37 cellular contexts compared by ENCODE assay signal in the genomic region with DNA sequence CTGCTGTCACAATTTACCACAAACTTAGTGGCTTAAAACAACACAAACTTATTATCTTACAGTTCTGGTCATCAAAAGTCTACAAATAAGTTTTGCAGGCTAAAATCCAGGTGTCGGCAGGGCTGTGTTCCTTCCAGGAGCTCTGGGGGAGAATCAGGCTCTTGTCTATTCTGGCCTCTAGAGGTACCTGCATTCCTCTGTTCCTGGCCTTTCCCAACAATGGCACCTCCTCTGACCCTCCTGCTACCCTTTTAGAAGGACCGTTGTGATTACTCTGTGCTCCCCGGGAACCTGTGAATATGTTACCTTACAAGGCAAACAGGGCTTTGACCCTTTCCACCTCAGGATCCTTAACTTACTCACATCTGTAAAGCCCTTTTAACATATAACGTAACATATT.
"Had no signal": no experiment of that assay in that cellular context is flagged by ENCODE, and none has a peak within 500 bp of the region (broad histone marks: within the 10 kb centered on the region; RNA-seq: fewer than 3 reads in every experiment).

No MANE protein-coding gene starts in this region.

- H3K4me1 Mint-ChIP-seq: activated CD4-positive, alpha-beta memory T cell treated with anti-CD3 and anti-CD28 coated beads, Interleukin-2, amount 10 ng/mL, durations not matched to agents 7 days and 5 days; activated CD4-positive, alpha-beta T cell treated with anti-CD3 and anti-CD28 coated beads for 36 hours; activated CD4-positive, alpha-beta T cell treated with anti-CD3 and anti-CD28 coated beads, Interleukin-2, amount 10 ng/mL, durations not matched to agents 7 days and 5 days; activated CD8-positive, alpha-beta memory T cell treated with anti-CD3 and anti-CD28 coated beads, Interleukin-2, amount 10 ng/mL, durations not matched to agents 7 days and 5 days; activated naive CD4-positive, alpha-beta T cell treated with anti-CD3 and anti-CD28 coated beads, Interleukin-2, amount 10 ng/mL, durations not matched to agents 7 days and 5 days; activated naive CD4-positive, alpha-beta T cell treated with anti-CD3 and anti-CD28 coated beads, Interleukin-2, amount 50 U/mL, for 24 hours; activated naive CD8-positive, alpha-beta T cell treated with anti-CD3 and anti-CD28 coated beads, Interleukin-2, amount 50 U/mL, for 24 hours; central memory CD8-positive, alpha-beta T cell had no signal

- H3K27me3 Mint-ChIP-seq: brain had no signal

- H3K9me3 Mint-ChIP-seq: activated CD4-positive, alpha-beta memory T cell treated with anti-CD3 and anti-CD28 coated beads, Interleukin-2, amount 10 ng/mL, durations not matched to agents 7 days and 5 days; activated CD4-positive, alpha-beta T cell treated with anti-CD3 and anti-CD28 coated beads, Interleukin-2, amount 10 ng/mL, durations not matched to agents 7 days and 5 days; activated naive CD4-positive, alpha-beta T cell treated with anti-CD3 and anti-CD28 coated beads, Interleukin-2, amount 10 ng/mL, durations not matched to agents 7 days and 5 days; activated naive CD4-positive, alpha-beta T cell treated with anti-CD3 and anti-CD28 coated beads, Interleukin-2, amount 50 U/mL, for 24 hours; activated naive CD8-positive, alpha-beta T cell treated with anti-CD3 and anti-CD28 coated beads, Interleukin-2, amount 10 ng/mL, durations not matched to agents 7 days and 5 days; activated naive CD8-positive, alpha-beta T cell treated with anti-CD3 and anti-CD28 coated beads, Interleukin-2, amount 50 U/mL, for 24 hours; activated T-cell treated with anti-CD3 and anti-CD28 coated beads, Interleukin-2, amount 50 U/mL, for 24 hours; activated T-helper 2 cell treated with anti-CD3 and anti-CD28 coated beads, Interferon-gamma antibody, Interleukin-2, Interleukin-4, amounts not matched to agents 10 μg/mL and 5 μg/mL and 100 μg/mL, durations not matched to agents 14 hours and 24 hours and 36 hours; central memory CD8-positive, alpha-beta T cell; T-helper 1 cell treated with Interleukin-12 subunit alpha and Interleukin-12 subunit beta and Interleukin-4 antibody, amounts not matched to agents 30 μg/mL and 1 μg/mL, for 36 hours; T-helper 2 cell treated with Interferon-gamma antibody and Interleukin-4, amounts not matched to agents 5 μg/mL and 100 μg/mL, for 36 hours had no signal

- H3K27ac ChIP-seq: ascending aorta, cardiac muscle cell, VCaP had no signal

- H3K4me3 Mint-ChIP-seq: activated CD4-positive, alpha-beta memory T cell treated with anti-CD3 and anti-CD28 coated beads, Interleukin-2, amount 10 ng/mL, durations not matched to agents 7 days and 5 days; activated CD4-positive, alpha-beta T cell treated with anti-CD3 and anti-CD28 coated beads for 36 hours; activated CD4-positive, alpha-beta T cell treated with anti-CD3 and anti-CD28 coated beads, Interleukin-2, amount 10 ng/mL, durations not matched to agents 7 days and 5 days; activated CD8-positive, alpha-beta memory T cell treated with anti-CD3 and anti-CD28 coated beads, Interleukin-2, amount 10 ng/mL, durations not matched to agents 7 days and 5 days; activated CD8-positive, alpha-beta T cell treated with anti-CD3 and anti-CD28 coated beads, Interleukin-2, amount 10 ng/mL, durations not matched to agents 7 days and 5 days; activated naive CD4-positive, alpha-beta T cell treated with anti-CD3 and anti-CD28 coated beads, Interleukin-2, amount 10 ng/mL, durations not matched to agents 7 days and 5 days; activated naive CD4-positive, alpha-beta T cell treated with anti-CD3 and anti-CD28 coated beads, Interleukin-2, amount 50 U/mL, for 24 hours; activated naive CD8-positive, alpha-beta T cell; activated naive CD8-positive, alpha-beta T cell treated with anti-CD3 and anti-CD28 coated beads, Interleukin-2, amount 10 ng/mL, durations not matched to agents 7 days and 5 days; activated naive CD8-positive, alpha-beta T cell treated with anti-CD3 and anti-CD28 coated beads, Interleukin-2, amount 50 U/mL, for 24 hours; activated T-cell treated with anti-CD3 and anti-CD28 coated beads, Interleukin-2, amount 50 U/mL, for 24 hours; brain; central memory CD8-positive, alpha-beta T cell; T-helper 1 cell treated with Interleukin-12 subunit alpha and Interleukin-12 subunit beta and Interleukin-4 antibody, amounts not matched to agents 30 μg/mL and 1 μg/mL, for 36 hours; T-helper 2 cell treated with Interferon-gamma antibody and Interleukin-4, amounts not matched to agents 5 μg/mL and 100 μg/mL, for 36 hours had no signal

- H3K4me1 ChIP-seq: ascending aorta had no signal

- H3K9me3 ChIP-seq: ascending aorta had no signal

- H3K4me3 ChIP-seq: ascending aorta, cardiac muscle cell had no signal

- H3K27ac Mint-ChIP-seq: activated CD4-positive, alpha-beta memory T cell treated with anti-CD3 and anti-CD28 coated beads, Interleukin-2, amount 10 ng/mL, durations not matched to agents 7 days and 5 days; activated CD4-positive, alpha-beta T cell treated with anti-CD3 and anti-CD28 coated beads for 36 hours; activated CD4-positive, alpha-beta T cell treated with anti-CD3 and anti-CD28 coated beads, Interleukin-2, amount 10 ng/mL, durations not matched to agents 7 days and 5 days; activated CD8-positive, alpha-beta memory T cell treated with anti-CD3 and anti-CD28 coated beads, Interleukin-2, amount 10 ng/mL, durations not matched to agents 7 days and 5 days; activated CD8-positive, alpha-beta T cell treated with anti-CD3 and anti-CD28 coated beads, Interleukin-2, amount 10 ng/mL, durations not matched to agents 7 days and 5 days; activated naive CD4-positive, alpha-beta T cell treated with anti-CD3 and anti-CD28 coated beads, Interleukin-2, amount 10 ng/mL, durations not matched to agents 7 days and 5 days; activated naive CD4-positive, alpha-beta T cell treated with anti-CD3 and anti-CD28 coated beads, Interleukin-2, amount 50 U/mL, for 24 hours; activated naive CD8-positive, alpha-beta T cell; activated naive CD8-positive, alpha-beta T cell treated with anti-CD3 and anti-CD28 coated beads, Interleukin-2, amount 10 ng/mL, durations not matched to agents 7 days and 5 days; activated naive CD8-positive, alpha-beta T cell treated with anti-CD3 and anti-CD28 coated beads, Interleukin-2, amount 50 U/mL, for 24 hours; activated T-cell treated with anti-CD3 and anti-CD28 coated beads, Interleukin-2, amount 50 U/mL, for 24 hours; activated T-helper 2 cell treated with anti-CD3 and anti-CD28 coated beads, Interferon-gamma antibody, Interleukin-2, Interleukin-4, amounts not matched to agents 10 μg/mL and 5 μg/mL and 100 μg/mL, durations not matched to agents 14 hours and 24 hours and 36 hours; brain; T-helper 1 cell treated with Interleukin-12 subunit alpha and Interleukin-12 subunit beta and Interleukin-4 antibody, amounts not matched to agents 30 μg/mL and 1 μg/mL, for 36 hours; T-helper 2 cell treated with Interferon-gamma antibody and Interleukin-4, amounts not matched to agents 5 μg/mL and 100 μg/mL, for 36 hours had no signal

- H3K36me3 Mint-ChIP-seq: activated CD8-positive, alpha-beta memory T cell treated with anti-CD3 and anti-CD28 coated beads, Interleukin-2, amount 10 ng/mL, durations not matched to agents 7 days and 5 days; activated naive CD4-positive, alpha-beta T cell treated with anti-CD3 and anti-CD28 coated beads, Interleukin-2, amount 10 ng/mL, durations not matched to agents 7 days and 5 days; activated naive CD4-positive, alpha-beta T cell treated with anti-CD3 and anti-CD28 coated beads, Interleukin-2, amount 50 U/mL, for 24 hours; activated naive CD8-positive, alpha-beta T cell; activated naive CD8-positive, alpha-beta T cell treated with anti-CD3 and anti-CD28 coated beads, Interleukin-2, amount 10 ng/mL, durations not matched to agents 7 days and 5 days; brain had no signal

- ATAC-seq: activated CD4-positive, alpha-beta T cell treated with anti-CD3 and anti-CD28 coated beads for 36 hours; activated CD4-positive, CD25-positive, alpha-beta regulatory T cell treated with anti-CD3 and anti-CD28 coated beads, Interleukin-2, amount 50 U/mL, for 24 hours; activated CD8-positive, alpha-beta memory T cell treated with anti-CD3 and anti-CD28 coated beads, Interleukin-2, amount 10 ng/mL, durations not matched to agents 7 days and 5 days; activated CD8-positive, alpha-beta T cell treated with anti-CD3 and anti-CD28 coated beads, Interleukin-2, amount 10 ng/mL, durations not matched to agents 7 days and 5 days; activated naive CD8-positive, alpha-beta T cell treated with anti-CD3 and anti-CD28 coated beads, Interleukin-2, amount 50 U/mL, for 24 hours had no signal

- H3K36me3 ChIP-seq: ascending aorta, cardiac muscle cell had no signal

- DNase-seq: activated CD4-positive, alpha-beta memory T cell treated with anti-CD3 and anti-CD28 coated beads, Interleukin-2, amount 10 ng/mL, durations not matched to agents 7 days and 5 days; activated CD4-positive, alpha-beta T cell treated with anti-CD3 and anti-CD28 coated beads for 1 hour; activated CD4-positive, alpha-beta T cell treated with anti-CD3 and anti-CD28 coated beads for 36 hours; activated CD4-positive, alpha-beta T cell treated with anti-CD3 and anti-CD28 coated beads for 48 hours; activated CD4-positive, alpha-beta T cell treated with anti-CD3 and anti-CD28 coated beads, Interleukin-2, amount 10 ng/mL, durations not matched to agents 7 days and 5 days; activated CD4-positive, alpha-beta T cell treated with anti-CD3 and anti-CD28 coated beads, Interleukin-2, amount 50 U/mL, for 48 hours; activated CD4-positive, CD25-positive, alpha-beta regulatory T cell; activated CD8-positive, alpha-beta memory T cell treated with anti-CD3 and anti-CD28 coated beads for 24 hours; activated CD8-positive, alpha-beta memory T cell treated with anti-CD3 and anti-CD28 coated beads, Interleukin-2, amount 10 ng/mL, durations not matched to agents 7 days and 5 days; activated CD8-positive, alpha-beta memory T cell treated with anti-CD3 and anti-CD28 coated beads, Interleukin-2, amount 50 U/mL, for 48 hours; activated CD8-positive, alpha-beta T cell treated with anti-CD3 and anti-CD28 coated beads, Interleukin-2, amount 10 ng/mL, durations not matched to agents 7 days and 5 days; activated effector memory CD4-positive, alpha-beta T cell treated with Interleukin-2 at 50 U/mL for 16 hours; activated gamma-delta T cell; activated naive CD4-positive, alpha-beta T cell treated with anti-CD3 and anti-CD28 coated beads, Interleukin-2, amount 10 ng/mL, durations not matched to agents 7 days and 5 days; activated naive CD4-positive, alpha-beta T cell treated with Interleukin-2 at 50 U/mL for 16 hours; activated naive CD8-positive, alpha-beta T cell treated with anti-CD3 and anti-CD28 coated beads, Interleukin-2, amount 10 ng/mL, durations not matched to agents 7 days and 5 days; activated naive CD8-positive, alpha-beta T cell treated with anti-CD3 and anti-CD28 coated beads, Interleukin-2, amount 50 U/mL, for 24 hours; activated T-cell treated with anti-CD3 and anti-CD28 coated beads, Interleukin-2, amount 50 U/mL, for 24 hours; activated T-cell treated with anti-CD3 and anti-CD28 coated beads, Interleukin-2, amount 50 U/mL, for 48 hours; amygdala; anterior cingulate cortex; caudate nucleus; cerebellar nuclear complex; T-helper 1 cell; T-helper 2 cell; T-helper 9 cell had no signal

- H3K27me3 ChIP-seq: ascending aorta, cardiac muscle cell had no signal
